In genomic region chr1:96387785-96388184, GRCh38 we compare ENCODE assay signal across 24 cellular contexts.
"Had no signal": no experiment of that assay in that cellular context is flagged by ENCODE, and none has a peak within 500 bp of the region (broad histone marks: within the 10 kb centered on the region; RNA-seq: fewer than 3 reads in every experiment).

No MANE protein-coding gene starts in this region.

- H3K4me1 ChIP-seq: left ventricle myocardium inferior, suprapubic skin had no signal

- H3K27me3 ChIP-seq: brain microvascular endothelial cell, suprapubic skin had no signal

- H3K4me1 Mint-ChIP-seq: activated naive CD8-positive, alpha-beta T cell treated with anti-CD3 and anti-CD28 coated beads, Interleukin-2, amount 10 ng/mL, durations not matched to agents 7 days and 5 days; memory B cell; natural killer cell had no signal

- H3K36me3 Mint-ChIP-seq: activated naive CD8-positive, alpha-beta T cell treated with anti-CD3 and anti-CD28 coated beads, Interleukin-2, amount 10 ng/mL, durations not matched to agents 7 days and 5 days; memory B cell; natural killer cell had no signal

- H3K27me3 Mint-ChIP-seq: activated naive CD8-positive, alpha-beta T cell treated with anti-CD3 and anti-CD28 coated beads, Interleukin-2, amount 10 ng/mL, durations not matched to agents 7 days and 5 days; memory B cell; progenitor cell of endocrine pancreas had no signal

- H3K36me3 ChIP-seq: brain microvascular endothelial cell, left ventricle myocardium inferior, suprapubic skin had no signal

- FAIRE-seq: kidney had no signal

- ATAC-seq: natural killer cell, right cardiac atrium had no signal

- H3K4me3 ChIP-seq: left ventricle myocardium inferior, skin epidermis, suprapubic skin had no signal

- DNase-seq: activated CD4-positive, alpha-beta T cell treated with anti-CD3 and anti-CD28 coated beads, Interleukin-2, amount 50 U/mL, for 1 hour; activated naive CD4-positive, alpha-beta T cell; activated naive CD8-positive, alpha-beta T cell treated with anti-CD3 and anti-CD28 coated beads, Interleukin-2, amount 10 ng/mL, durations not matched to agents 7 days and 5 days; activated T-cell treated with anti-CD3 and anti-CD28 coated beads for 4 hours; anterior cingulate cortex; brain microvascular endothelial cell; cortex of kidney; effector memory CD4-positive, alpha-beta T cell; hippocampal formation; kidney; left ventricle myocardium inferior; natural killer cell; nucleus accumbens; right cardiac atrium; stimulated activated CD4-positive, alpha-beta T cell treated with anti-CD3 and anti-CD28 coated beads, Interleukin-15, amount 100 ng/mL, for 24 hours; stimulated activated CD4-positive, alpha-beta T cell treated with anti-CD3 and anti-CD28 coated beads, Interleukin-4, amount 100 ng/mL, for 4 hours; stimulated activated CD8-positive, alpha-beta memory T cell treated with anti-CD3 and anti-CD28 coated beads, Interleukin-4, amount 100 ng/mL, for 48 hours; stimulated activated naive CD4-positive, alpha-beta T cell treated with Interleukin-2 at 50 U/mL for 16 hours; T-helper 2 cell; trophoblast cell had no signal

- H3K27ac Mint-ChIP-seq: activated naive CD8-positive, alpha-beta T cell treated with anti-CD3 and anti-CD28 coated beads, Interleukin-2, amount 10 ng/mL, durations not matched to agents 7 days and 5 days; memory B cell; natural killer cell; progenitor cell of endocrine pancreas had no signal

- H3K4me3 Mint-ChIP-seq: activated naive CD8-positive, alpha-beta T cell treated with anti-CD3 and anti-CD28 coated beads, Interleukin-2, amount 10 ng/mL, durations not matched to agents 7 days and 5 days; memory B cell; natural killer cell had no signal

- H3K27ac ChIP-seq: brain microvascular endothelial cell, left ventricle myocardium inferior, skin epidermis, suprapubic skin had no signal
